Comparison of ENCODE assay signal across 17 cellular contexts in the genomic region with DNA sequence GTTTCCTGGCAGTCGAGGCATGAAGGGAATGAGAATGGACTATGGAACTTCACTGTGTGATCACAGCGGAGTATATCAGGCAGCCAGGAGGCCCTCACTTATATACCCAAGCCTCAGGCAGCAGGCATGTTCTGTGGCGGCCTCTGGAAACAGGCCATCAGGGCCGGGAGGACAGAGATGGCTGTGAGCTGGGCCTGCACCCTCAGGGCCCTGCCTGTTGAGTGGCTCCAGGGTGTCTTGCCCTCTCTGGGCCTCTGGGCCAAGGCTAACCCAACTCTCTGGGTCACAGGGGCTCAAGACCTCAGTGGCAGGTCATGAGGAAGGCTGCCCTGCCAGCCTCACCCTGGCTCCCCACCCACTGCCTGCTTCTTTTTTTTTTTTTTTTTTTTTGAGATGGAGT. TPM values are rescaled to one million over a fixed set of nuclear protein-coding genes. Genes with fewer than 3 reads are reported as not detected.
A peak's percentile ranks its signal among the peaks of the same experiment; 100 is the strongest.
DNase-seq lines count a peak whose midpoint lies in the region; ATAC-seq, FAIRE-seq and TF ChIP-seq lines count a peak whose summit lies in the region.
"Had no signal": no experiment of that assay in that cellular context is flagged by ENCODE, and none has a peak within 500 bp of the region (broad histone marks: within the 10 kb centered on the region; RNA-seq: fewer than 3 reads in every experiment).

No MANE protein-coding gene starts in this region.

- in situ Hi-C loops in HepG2 (cut with HindIII; ENCODE audit: extremely low pct_ligation_motif_present, low pct_unique_long_range_greater_than_20kb): no loop called here

- H3K4me3 Mint-ChIP-seq in activated CD4-positive, alpha-beta memory T cell treated with anti-CD3 and anti-CD28 coated beads, Interleukin-2, amount 10 ng/mL, durations not matched to agents 7 days and 5 days: no peak overlapping the region
- H3K4me3 Mint-ChIP-seq: B cell, CD14-positive monocyte had no signal

- no peaks in the 10 kb centered on the region for H3K27me3 Mint-ChIP-seq in activated CD4-positive, alpha-beta memory T cell treated with anti-CD3 and anti-CD28 coated beads, Interleukin-2, amount 10 ng/mL, durations not matched to agents 7 days and 5 days
- H3K27me3 Mint-ChIP-seq: B cell; CD8-positive, alpha-beta memory T cell; IgD-negative memory B cell had no signal

- H3K36me3 ChIP-seq in HepG2 (replicated peaks in 1 of 2; ENCODE audit: control insufficient read depth in 1 of 2, insufficient read depth in 2 of 2, low read length in 2 of 2) (no peaks in the 10 kb centered on the region), right lobe of liver (no peaks in the 10 kb centered on the region), HEK293 (ENCODE audit: control insufficient read depth in 2 of 2, insufficient read depth in 1 of 2, low read length in 2 of 2) (no peaks in the 10 kb centered on the region), H1 (ENCODE audit: control insufficient read depth in 2 of 4, insufficient read depth in 4 of 4, low read length in 3 of 4) (no peaks in the 10 kb centered on the region), trophoblast cell (ENCODE audit: control insufficient read depth in 1 of 2, insufficient read depth in 2 of 2, low read length in 2 of 2) (no peaks in the 10 kb centered on the region), right atrium auricular region (no peaks in the 10 kb centered on the region)

- no peaks in the 10 kb centered on the region; a peak in 1 of 5 replicates for H3K27me3 ChIP-seq in HepG2 (ENCODE audit: control insufficient read depth in 1 of 2, insufficient read depth in 2 of 2, low read length in 2 of 2)
- H3K27me3 ChIP-seq in right lobe of liver: no peaks in the 10 kb centered on the region
- no peaks in the 10 kb centered on the region for H3K27me3 ChIP-seq in H1 (replicated peaks in 1 of 4; ENCODE audit: control insufficient read depth in 3 of 4, extremely low read depth in 1 of 4, insufficient read depth in 3 of 4, low read length in 3 of 4)
- H3K27me3 ChIP-seq in trophoblast cell (ENCODE audit: insufficient read depth, low read length): no peaks in the 10 kb centered on the region
- no peaks in the 10 kb centered on the region for H3K27me3 ChIP-seq in right atrium auricular region

- H2AFZ ChIP-seq in HepG2 (ENCODE audit: low read length): no peak overlapping the region
- H2AFZ ChIP-seq in H1 (ENCODE audit: low read length): no peak overlapping the region
- no peak overlapping the region for H2AFZ ChIP-seq in trophoblast cell (ENCODE audit: insufficient read depth, low read length, poor library complexity)

- no peak overlapping the region for H4K5ac ChIP-seq in H1 (ENCODE audit: insufficient read length, low read depth, low read length)

- no peak overlapping the region for H3K56ac ChIP-seq in H1 (replicated peaks; ENCODE audit: insufficient read length, low read depth, low read length)

- CTCF ChIA-PET in HepG2 (lab: Yijun Ruan, JAX; ENCODE audit: low intra/inter-chr PET ratio, low total read pairs) (no interaction called here), HEK293 (lab: Yijun Ruan, JAX) (interaction anchor here (0.7 kb wide), 1 partner anchor 36 kb away, joined by 3 read pairs; no protein-coding TSS in a partner anchor), H1 (lab: Charles Lee; ENCODE audit: partially characterized antibody) (interaction anchor here (0.6 to 3.1 kb wide), 6 partner anchors 12 to 229 kb away, joined by 3 to 18 read pairs (median 4); no protein-coding TSS in a partner anchor)
- CTCF ChIA-PET in activated CD4-positive, alpha-beta memory T cell treated with anti-CD3 and anti-CD28 coated beads, Interleukin-2, amount 10 ng/mL, durations not matched to agents 7 days and 5 days (lab: Charles Lee): interaction anchor here (0.6 to 0.9 kb wide), 2 partner anchors 8 to 34 kb away, joined by 3 read pairs; no protein-coding TSS in a partner anchor

- H3K9ac ChIP-seq in HepG2 (ENCODE audit: insufficient read depth, low read depth, low read length) (peak overlapping the region; percentile 38), H1 (replicated peaks in 1 of 4; ENCODE audit: extremely low read depth in 1 of 4, low read depth in 3 of 4, low read length in 3 of 4) (no peak overlapping the region), trophoblast cell (ENCODE audit: low read length) (no peak overlapping the region)

- H3K79me1 ChIP-seq in H1 (ENCODE audit: low read depth, low read length) (no peaks in the 10 kb centered on the region), trophoblast cell (ENCODE audit: low read length) (peaks cover 13% of the 10 kb centered on the region)

- WGBS in HepG2 (ENCODE audit: low lambda C conversion rate): 0% methylated on average over 2 of the region's 4 CpGs
- WGBS in right lobe of liver (ENCODE audit: insufficient coverage, low coverage, low lambda C conversion rate, missing lambda C conversion rate): 50% methylated on average over 3 of the region's 4 CpGs
- WGBS in H1 (ENCODE audit: extremely low coverage in 1 of 2, insufficient coverage in 1 of 2, insufficient read length in 1 of 2, insufficient replicate concordance in 2 of 2, low coverage in 1 of 2, low lambda C conversion rate in 2 of 2, missing lambda C conversion rate in 1 of 2), 2 experiments: 78% methylated on average over 4 of the region's 4 CpGs; no CpG with 5 or more reads in 1 of the 2 experiments
- no CpG with 5 or more reads among the region's 4 CpGs for WGBS in trophoblast cell (ENCODE audit: extremely low coverage, insufficient coverage, insufficient read length)

- ATAC-seq in HepG2 (peak; percentile 75), right lobe of liver (no peak)

- H3K4me1 Mint-ChIP-seq in activated CD4-positive, alpha-beta memory T cell treated with anti-CD3 and anti-CD28 coated beads, Interleukin-2, amount 10 ng/mL, durations not matched to agents 7 days and 5 days: peaks cover 3% of the 10 kb centered on the region

- no peaks in the 10 kb centered on the region for H3K36me3 Mint-ChIP-seq in activated CD4-positive, alpha-beta memory T cell treated with anti-CD3 and anti-CD28 coated beads, Interleukin-2, amount 10 ng/mL, durations not matched to agents 7 days and 5 days (ENCODE audit: low read depth)
- H3K36me3 Mint-ChIP-seq: CD14-positive monocyte; CD8-positive, alpha-beta memory T cell; IgD-negative memory B cell had no signal

- no peak overlapping the region for H2BK12ac ChIP-seq in H1 (ENCODE audit: low read depth, low read length)
- no peak overlapping the region for H2BK12ac ChIP-seq in trophoblast cell (ENCODE audit: low read length)

- POLR2A ChIA-PET in HepG2 (lab: Yijun Ruan, JAX): interaction anchor here (0.6 to 3.5 kb wide), 7 partner anchors 10 to 27 kb away, joined by 3 to 16 read pairs (median 5); no protein-coding TSS in a partner anchor
- POLR2A ChIA-PET in HEK293 (lab: Yijun Ruan, JAX): interaction anchor here (0.6 to 1.5 kb wide), 2 partner anchors 33 to 34 kb away, joined by 3 to 4 read pairs; no protein-coding TSS in a partner anchor
- POLR2A ChIA-PET in H1 (lab: Charles Lee; ENCODE audit: partially characterized antibody): interaction anchor here (0.6 to 3.2 kb wide), 2 partner anchors 11 to 277 kb away, joined by 4 to 12 read pairs; no protein-coding TSS in a partner anchor
- POLR2A ChIA-PET in activated CD4-positive, alpha-beta memory T cell treated with anti-CD3 and anti-CD28 coated beads, Interleukin-2, amount 10 ng/mL, durations not matched to agents 7 days and 5 days (lab: Charles Lee): no interaction called here

- no peak overlapping the region for H3K23ac ChIP-seq in H1 (ENCODE audit: insufficient read length)
- no peak overlapping the region for H3K23ac ChIP-seq in trophoblast cell (ENCODE audit: low read length)

- no peak for TF ChIP-seq CTCF in HepG2 (CRISPR knock-in tag; IDR thresholded peaks at IDR 0.05)
- no peak for TF ChIP-seq CTCF in right lobe of liver (IDR thresholded peaks at IDR 0.05)
- TF ChIP-seq CTCF in HEK293 (tag by site-specific recombination; IDR thresholded peaks at IDR 0.05): no peak
- no peak for TF ChIP-seq CTCF in H1 (IDR thresholded peaks at IDR 0.05; ENCODE audit: control extremely low read depth in 1 of 3, insufficient read depth in 1 of 3, low read depth in 1 of 3, low read length in 3 of 3)
- TF ChIP-seq CTCF in right atrium auricular region (IDR thresholded peaks at IDR 0.05): no peak

- no peak for TF ChIP-seq RAD21 in HepG2 (CRISPR knock-in tag; IDR thresholded peaks at IDR 0.05)
- no peak for TF ChIP-seq RAD21 in H1 (IDR thresholded peaks at IDR 0.05 in 1 of 2, conservative IDR thresholded peaks at IDR 0.05 in 1 of 2; ENCODE audit: low read depth in 2 of 2, low read length in 2 of 2)

- no peak overlapping the region for H3K27ac Mint-ChIP-seq in activated CD4-positive, alpha-beta memory T cell treated with anti-CD3 and anti-CD28 coated beads, Interleukin-2, amount 10 ng/mL, durations not matched to agents 7 days and 5 days
- H3K27ac Mint-ChIP-seq: B cell had no signal

- H3K4ac ChIP-seq in H1 (replicated peaks; ENCODE audit: insufficient read length, low read depth, low read length): peak overlapping the region; percentile 69
- no peak overlapping the region for H3K4ac ChIP-seq in trophoblast cell (ENCODE audit: low read depth, low read length)

- H2BK5ac ChIP-seq in H1 (ENCODE audit: low read depth, low read length): no peak overlapping the region
- H2BK5ac ChIP-seq in trophoblast cell (ENCODE audit: low read depth, low read length, poor library complexity): no peak overlapping the region

- H4K8ac ChIP-seq in H1 (ENCODE audit: extremely low read depth, insufficient read depth, low read length): no peak overlapping the region
- no peak overlapping the region for H4K8ac ChIP-seq in trophoblast cell (ENCODE audit: low read depth, low read length)

- no peak overlapping the region for H4K91ac ChIP-seq in H1 (replicated peaks; ENCODE audit: insufficient read length, low read length)
- no peak overlapping the region for H4K91ac ChIP-seq in trophoblast cell (ENCODE audit: low read depth, low read length)

- H3K14ac ChIP-seq in H1 (ENCODE audit: insufficient read length) (no peak overlapping the region), trophoblast cell (ENCODE audit: low read length) (no peak overlapping the region)

- H3K18ac ChIP-seq in H1 (ENCODE audit: extremely low read depth, low read length): no peak overlapping the region
- H3K18ac ChIP-seq in trophoblast cell (ENCODE audit: low read length): no peak overlapping the region

- no peak overlapping the region for H2BK15ac ChIP-seq in H1 (ENCODE audit: low read length)

- peak overlapping the region; percentile 45 for H3K4me2 ChIP-seq in HepG2 (ENCODE audit: low read depth, low read length)
- no peak overlapping the region for H3K4me2 ChIP-seq in H1 (ENCODE audit: insufficient read depth in 1 of 2, low read depth in 2 of 2, low read length in 2 of 2)
- H3K4me2 ChIP-seq in trophoblast cell (ENCODE audit: low read length): no peak overlapping the region

- intact Hi-C loops in HepG2 (cut with micrococcal nuclease; ENCODE audit: unreplicated experiment) (no loop called here), right lobe of liver (cut with DNase I) (no loop called here)

- H4K12ac ChIP-seq in trophoblast cell (ENCODE audit: low read depth, low read length): no peak overlapping the region

- TF ChIP-seq POLR2A in HepG2 (IDR thresholded peaks at IDR 0.05; ENCODE audit: insufficient read depth in 1 of 2, low read depth in 2 of 2, low read length in 2 of 2) (peak; percentile 37 to 53; a peak in 3 of 4 replicates), right lobe of liver (IDR thresholded peaks at IDR 0.05) (no peak), H1 (IDR thresholded peaks at IDR 0.05; ENCODE audit: control extremely low read depth in 1 of 2, low read depth in 2 of 2, low read length in 2 of 2) (no peak)

- H2AK5ac ChIP-seq in H1 (ENCODE audit: low read depth, low read length) (no peak overlapping the region), trophoblast cell (ENCODE audit: low read length) (no peak overlapping the region)

- H3K27ac ChIP-seq in HepG2 (ENCODE audit: extremely low read length, insufficient read depth, low read length) (no peak overlapping the region), right lobe of liver (no peak overlapping the region), HEK293 (ENCODE audit: extremely low read depth, low read depth, low read length) (no peak overlapping the region), H1 (ENCODE audit: low read depth, low read length) (no peak overlapping the region), trophoblast cell (ENCODE audit: low read depth, low read length) (no peak overlapping the region), right atrium auricular region (no peak overlapping the region)

- DNase-seq in HepG2 (ENCODE audit: low spot score) (no peak), right lobe of liver (no peak), H1 (ENCODE audit: low read depth in 1 of 2, low spot score in 2 of 2) (no peak), trophoblast cell (no peak), right atrium auricular region (ENCODE audit: low spot score) (no peak), HUDEP-2 (lab: John Stamatoyannopoulos, UW; ENCODE audit: unreplicated experiment in 76 of 76) (no peak)
- no peak for DNase-seq in activated CD4-positive, alpha-beta memory T cell treated with anti-CD3 and anti-CD28 coated beads, Interleukin-2, amount 10 ng/mL, durations not matched to agents 7 days and 5 days
- DNase-seq: ACHN; Caco-2; CD8-positive, alpha-beta memory T cell; DND-41; GDM1 had no signal

- BruUV-seq in HepG2 (replicated peaks; lab: Mats Ljungman, UMichigan): no TSS peak

- H4K20me1 ChIP-seq in HepG2 (ENCODE audit: insufficient read depth, low read length) (no peaks in the 10 kb centered on the region), H1 (replicated peaks in 1 of 2; ENCODE audit: control insufficient read depth in 1 of 2, insufficient read depth in 2 of 2, low read length in 2 of 2) (no peaks in the 10 kb centered on the region)

- FAIRE-seq in HepG2 (lab: Jason Lieb, UNC) (no peak), H1 (lab: Jason Lieb, UNC) (no peak)
- FAIRE-seq: H54 had no signal

- H3K79me2 ChIP-seq in HepG2 (ENCODE audit: insufficient read depth, low read length) (no peaks in the 10 kb centered on the region), H1 (ENCODE audit: control insufficient read depth in 1 of 2, insufficient read depth in 2 of 2, low read length in 2 of 2) (no peaks in the 10 kb centered on the region), trophoblast cell (ENCODE audit: control insufficient read depth, insufficient read depth, low read length, poor library complexity) (peaks cover 3% of the 10 kb centered on the region)

- peaks cover 6% of the 10 kb centered on the region; the same call in 1 of the 2 replicates for H3K23me2 ChIP-seq in H1 (ENCODE audit: low read depth, low read length)

- H3K9me3 ChIP-seq in HepG2 (ENCODE audit: low read length) (no peaks in the 10 kb centered on the region), right lobe of liver (no peaks in the 10 kb centered on the region), HEK293 (ENCODE audit: control insufficient read depth, insufficient read depth, low read depth, low read length) (no peaks in the 10 kb centered on the region), H1 (ENCODE audit: insufficient read depth in 2 of 2, low read depth in 1 of 2, low read length in 1 of 2) (no peaks in the 10 kb centered on the region; a peak in 1 of 4 replicates), trophoblast cell (ENCODE audit: insufficient read depth, low read depth, low read length) (peaks cover 2% of the 10 kb centered on the region), right atrium auricular region (no peaks in the 10 kb centered on the region)

- no peak for TF ChIP-seq EP300 in HepG2 (IDR thresholded peaks at IDR 0.05; ENCODE audit: low read depth in 2 of 2, low read length in 2 of 2)
- no peak for TF ChIP-seq EP300 in HepG2 (CRISPR knock-in tag; IDR thresholded peaks at IDR 0.05; ENCODE audit: borderline replicate concordance)
- no peak for TF ChIP-seq EP300 in H1 (IDR thresholded peaks at IDR 0.05; ENCODE audit: borderline replicate concordance in 1 of 2, low read depth in 2 of 2, low read length in 2 of 2)

- H3K9me3 Mint-ChIP-seq in activated CD4-positive, alpha-beta memory T cell treated with anti-CD3 and anti-CD28 coated beads, Interleukin-2, amount 10 ng/mL, durations not matched to agents 7 days and 5 days: no peaks in the 10 kb centered on the region
- H3K9me3 Mint-ChIP-seq: CD8-positive, alpha-beta memory T cell; IgD-negative memory B cell had no signal

- H3K4me3 ChIP-seq in HepG2 (replicated peaks in 1 of 3; ENCODE audit: insufficient read depth in 1 of 3, low read depth in 2 of 3, low read length in 3 of 3) (peak overlapping the region in 1 of 3 experiments; percentile 30; a peak in 1 of 6 replicates), right lobe of liver (no peak overlapping the region), HEK293 (ENCODE audit: low read depth, low read length) (no peak overlapping the region), H1 (ENCODE audit: extremely low read depth in 1 of 4, insufficient read depth in 2 of 4, low read depth in 3 of 4, low read length in 4 of 4) (no peak overlapping the region), trophoblast cell (ENCODE audit: low read depth, low read length) (no peak overlapping the region), right atrium auricular region (no peak overlapping the region)

- H2BK120ac ChIP-seq in H1 (replicated peaks; ENCODE audit: low read depth, low read length): no peak overlapping the region
- H2BK120ac ChIP-seq in trophoblast cell (ENCODE audit: insufficient read depth, low read length, poor library complexity): peak overlapping the region; percentile 52

- peak overlapping the region; percentile 61; the same call in 1 of the 2 replicates for H2BK20ac ChIP-seq in H1 (ENCODE audit: low read length)

- H3K4me1 ChIP-seq in HepG2 (ENCODE audit: insufficient read depth, low read length) (peaks cover 19% of the 10 kb centered on the region), right lobe of liver (no peaks in the 10 kb centered on the region), HEK293 (ENCODE audit: control insufficient read depth, insufficient read depth, low read length) (no peaks in the 10 kb centered on the region), H1 (replicated peaks in 1 of 4; ENCODE audit: control insufficient read depth in 3 of 4, insufficient read depth in 4 of 4, low read length in 3 of 4) (peaks cover 0 to 4% (median 4%) of the 10 kb centered on the region in 4 experiments; a peak in 4 of 7 replicates), trophoblast cell (ENCODE audit: control insufficient read depth in 1 of 2, insufficient read depth in 2 of 2, low read length in 2 of 2) (peaks cover 9 to 12% of the 10 kb centered on the region in 2 experiments), right atrium auricular region (peaks cover 0 to 12% of the 10 kb centered on the region in 2 donors)

RNA-seq across cellular contexts. Expression of gene RCOR1, which starts 33.9 kb away (rescaled TPM):
- total RNA-seq in HepG2 (2016; rRNA removed; fragmentation: Illumina TruSeq; extraction: Trizol): 11.1 and 14.8 TPM in 2 replicates
- 5.2 and 6.2 TPM in 2 replicates for total RNA-seq in HepG2 (2016; cell fraction: cytosol; rRNA removed; fragmentation: Illumina TruSeq; extraction: Trizol; ENCODE audit: low read depth)
- 10.9 and 13.8 TPM in 2 replicates for total RNA-seq in HepG2 (2016; cell fraction: insoluble cytoplasmic fraction; rRNA removed; fragmentation: Illumina TruSeq; extraction: Trizol)
- 6.6 and 7.2 TPM in 2 replicates for total RNA-seq in HepG2 (2016; cell fraction: membrane; rRNA removed; fragmentation: Illumina TruSeq; extraction: Trizol)
- total RNA-seq in HepG2 (2016; cell fraction: nucleus; rRNA removed; fragmentation: Illumina TruSeq; extraction: Trizol): 15.7 and 18.1 TPM in 2 replicates
- 10.2 and 10.5 TPM in 2 replicates for polyA plus RNA-seq in HepG2 (2011; rRNA removed)
- 5.8 and 9.2 TPM in 2 replicates for polyA plus RNA-seq in HepG2 (2011; cell fraction: cytosol; rRNA removed)
- polyA plus RNA-seq in HepG2 (2011; cell fraction: nucleus; rRNA removed): 7.8 and 8.1 TPM in 2 replicates
- polyA plus RNA-seq in HepG2 (2012): 12.0 and 12.1 TPM in 2 replicates
- polyA plus RNA-seq in HepG2 (2016; cell fraction: cytosol; fragmentation: Illumina TruSeq; extraction: Trizol; ENCODE audit: low read depth): 0.57 and 0.69 TPM in 2 replicates
- polyA plus RNA-seq in HepG2 (2016; cell fraction: insoluble cytoplasmic fraction; fragmentation: Illumina TruSeq; extraction: Trizol; ENCODE audit: low read depth): 14.2 and 16.0 TPM in 2 replicates
- 1.9 and 2.5 TPM in 2 replicates for polyA plus RNA-seq in HepG2 (2016; cell fraction: membrane; fragmentation: Illumina TruSeq; extraction: Trizol; ENCODE audit: low read depth)
- polyA plus RNA-seq in HepG2 (2016; cell fraction: nucleus; fragmentation: Illumina TruSeq; extraction: Trizol; ENCODE audit: insufficient read depth, low read depth): 19.9 and 20.7 TPM in 2 replicates
- 15.4 and 22.7 TPM in 2 replicates for polyA minus RNA-seq in HepG2 (2011; rRNA and poly(A)+ RNA removed; ENCODE audit: low replicate concordance)
- polyA minus RNA-seq in HepG2 (2011; cell fraction: cytosol; rRNA and poly(A)+ RNA removed): 11.9 and 12.5 TPM in 2 replicates
- polyA minus RNA-seq in HepG2 (2011; cell fraction: nucleus; rRNA and poly(A)+ RNA removed): 25.1 TPM in 2 replicates
- total RNA-seq in right lobe of liver: 10 to 100 TPM in 2 of 6 experiments, 1 to 10 TPM in 4; 7.5 to 14.1 (median 8.7) TPM
- total RNA-seq in H1 (2021; fragmentation: NEBNext Ultra II Directional; extraction: Animal tissue kit (Norgen Biotek cat#: 25700)): 23.1 and 26.3 TPM in 2 replicates
- 8.6 and 12.3 TPM in 2 replicates for polyA plus RNA-seq in H1 (2011; rRNA removed)
- polyA plus RNA-seq in H1 (2011; cell fraction: cytosol; rRNA removed): 9.7 TPM
- 8.9 TPM for polyA plus RNA-seq in H1 (2011; cell fraction: nucleus; rRNA removed)
- polyA plus RNA-seq in H1 (2012, experiment 1 of 2): 10.0 to 14.7 TPM (median 12.8 TPM) in 4 replicates
- polyA plus RNA-seq in H1 (2012, experiment 2 of 2): 2.3 TPM
- polyA plus RNA-seq in H1 (2013, experiment 1 of 2): 11.1 TPM
- 11.7 TPM for polyA plus RNA-seq in H1 (2013, experiment 2 of 2)
- 18.2 and 19.2 TPM in 2 replicates for polyA minus RNA-seq in H1 (2011; rRNA and poly(A)+ RNA removed)
- 14.6 TPM for polyA minus RNA-seq in H1 (2011; cell fraction: cytosol; rRNA and poly(A)+ RNA removed)
- polyA minus RNA-seq in H1 (2011; cell fraction: nucleus; rRNA and poly(A)+ RNA removed): 19.4 TPM
- polyA plus RNA-seq in trophoblast cell (2013): 39.7 and 41.7 TPM in 2 replicates
- 1 to 10 TPM; 8.4 to 8.7 TPM for total RNA-seq in right atrium auricular region
- 10 to 100 TPM; 22.1 to 23.4 TPM for total RNA-seq in activated CD4-positive, alpha-beta memory T cell treated with anti-CD3 and anti-CD28 coated beads, Interleukin-2, amount 10 ng/mL, durations not matched to agents 7 days and 5 days

RNA-seq across cellular contexts. Expression of gene ANKRD9, which starts 49.0 kb away (rescaled TPM):
- 5.7 and 10.0 TPM in 2 replicates for total RNA-seq in HepG2 (2016; rRNA removed; fragmentation: Illumina TruSeq; extraction: Trizol)
- total RNA-seq in HepG2 (2016; cell fraction: cytosol; rRNA removed; fragmentation: Illumina TruSeq; extraction: Trizol; ENCODE audit: low read depth): 14.3 and 16.0 TPM in 2 replicates
- 5.0 and 10.4 TPM in 2 replicates for total RNA-seq in HepG2 (2016; cell fraction: insoluble cytoplasmic fraction; rRNA removed; fragmentation: Illumina TruSeq; extraction: Trizol)
- total RNA-seq in HepG2 (2016; cell fraction: membrane; rRNA removed; fragmentation: Illumina TruSeq; extraction: Trizol): 17.4 and 22.1 TPM in 2 replicates
- 10.0 and 10.9 TPM in 2 replicates for total RNA-seq in HepG2 (2016; cell fraction: nucleus; rRNA removed; fragmentation: Illumina TruSeq; extraction: Trizol)
- polyA plus RNA-seq in HepG2 (2011; rRNA removed): 15.0 and 23.2 TPM in 2 replicates
- 15.5 and 27.2 TPM in 2 replicates for polyA plus RNA-seq in HepG2 (2011; cell fraction: cytosol; rRNA removed)
- 167 and 168 TPM in 2 replicates for polyA plus RNA-seq in HepG2 (2011; cell fraction: nucleus; rRNA removed)
- polyA plus RNA-seq in HepG2 (2012): 10.5 and 17.4 TPM in 2 replicates
- 15.9 and 17.0 TPM in 2 replicates for polyA plus RNA-seq in HepG2 (2016; cell fraction: cytosol; fragmentation: Illumina TruSeq; extraction: Trizol; ENCODE audit: low read depth)
- polyA plus RNA-seq in HepG2 (2016; cell fraction: insoluble cytoplasmic fraction; fragmentation: Illumina TruSeq; extraction: Trizol; ENCODE audit: low read depth): 5.9 and 6.8 TPM in 2 replicates
- polyA plus RNA-seq in HepG2 (2016; cell fraction: membrane; fragmentation: Illumina TruSeq; extraction: Trizol; ENCODE audit: low read depth): 15.7 and 16.1 TPM in 2 replicates
- polyA plus RNA-seq in HepG2 (2016; cell fraction: nucleus; fragmentation: Illumina TruSeq; extraction: Trizol; ENCODE audit: insufficient read depth, low read depth): 29.1 and 29.7 TPM in 2 replicates
- 16.4 and 20.4 TPM in 2 replicates for polyA minus RNA-seq in HepG2 (2011; rRNA and poly(A)+ RNA removed; ENCODE audit: low replicate concordance)
- 9.8 and 9.9 TPM in 2 replicates for polyA minus RNA-seq in HepG2 (2011; cell fraction: cytosol; rRNA and poly(A)+ RNA removed)
- polyA minus RNA-seq in HepG2 (2011; cell fraction: nucleus; rRNA and poly(A)+ RNA removed): 11.9 and 12.4 TPM in 2 replicates
- total RNA-seq in right lobe of liver: 10 to 100 TPM in 2 of 6 experiments, 1 to 10 TPM in 4; 7.5 to 33.8 (median 8.9) TPM
- 35.0 and 37.0 TPM in 2 replicates for total RNA-seq in H1 (2021; fragmentation: NEBNext Ultra II Directional; extraction: Animal tissue kit (Norgen Biotek cat#: 25700))
- polyA plus RNA-seq in H1 (2011; rRNA removed): 41.8 and 47.5 TPM in 2 replicates
- polyA plus RNA-seq in H1 (2011; cell fraction: cytosol; rRNA removed): 59.7 TPM
- polyA plus RNA-seq in H1 (2011; cell fraction: nucleus; rRNA removed): 105 TPM
- 16.8 to 27.7 TPM (median 25.7 TPM) in 4 replicates for polyA plus RNA-seq in H1 (2012, experiment 1 of 2)
- polyA plus RNA-seq in H1 (2012, experiment 2 of 2): 11.8 TPM
- polyA plus RNA-seq in H1 (2013, experiment 1 of 2): 20.3 TPM
- 18.9 TPM for polyA plus RNA-seq in H1 (2013, experiment 2 of 2)
- 7.0 and 8.6 TPM in 2 replicates for polyA minus RNA-seq in H1 (2011; rRNA and poly(A)+ RNA removed)
- 22.1 TPM for polyA minus RNA-seq in H1 (2011; cell fraction: cytosol; rRNA and poly(A)+ RNA removed)
- polyA minus RNA-seq in H1 (2011; cell fraction: nucleus; rRNA and poly(A)+ RNA removed): 26.5 TPM
- polyA plus RNA-seq in trophoblast cell (2013): 9.8 and 10.1 TPM in 2 replicates
- 100 to 1,000 TPM; 144 to 158 TPM for total RNA-seq in right atrium auricular region
- total RNA-seq in activated CD4-positive, alpha-beta memory T cell treated with anti-CD3 and anti-CD28 coated beads, Interleukin-2, amount 10 ng/mL, durations not matched to agents 7 days and 5 days: 10 to 100 TPM; 11.2 to 12.3 TPM

Comparison
In these comparisons a context has a peak if more than half of its experiments do, and no peak if none do; other contexts are left out.
1. POLR2A ChIP-seq: peak in HepG2 (2 of 2); none in right lobe of liver (single experiment) and H1 (0 of 2).
2. Of the 63 proteins assayed by ChIP-seq in both HepG2 and HEK293: peak only in HepG2: ZNF362 and ZNF768; only in HEK293: ZNF335; in both: none; in neither: 60.